ENCODE assay signal across 1 cellular context in genomic region chr1:111082421-111083192, GRCh38.
TF ChIP-seq lines count a peak whose summit lies in the region.

No MANE protein-coding gene starts in this region.

TF ChIP-seq in GM12878, 131 proteins besides CTCF, POLR2A, EP300 and RAD21 (continues in another document):
- TF ChIP-seq, protein P1, sequence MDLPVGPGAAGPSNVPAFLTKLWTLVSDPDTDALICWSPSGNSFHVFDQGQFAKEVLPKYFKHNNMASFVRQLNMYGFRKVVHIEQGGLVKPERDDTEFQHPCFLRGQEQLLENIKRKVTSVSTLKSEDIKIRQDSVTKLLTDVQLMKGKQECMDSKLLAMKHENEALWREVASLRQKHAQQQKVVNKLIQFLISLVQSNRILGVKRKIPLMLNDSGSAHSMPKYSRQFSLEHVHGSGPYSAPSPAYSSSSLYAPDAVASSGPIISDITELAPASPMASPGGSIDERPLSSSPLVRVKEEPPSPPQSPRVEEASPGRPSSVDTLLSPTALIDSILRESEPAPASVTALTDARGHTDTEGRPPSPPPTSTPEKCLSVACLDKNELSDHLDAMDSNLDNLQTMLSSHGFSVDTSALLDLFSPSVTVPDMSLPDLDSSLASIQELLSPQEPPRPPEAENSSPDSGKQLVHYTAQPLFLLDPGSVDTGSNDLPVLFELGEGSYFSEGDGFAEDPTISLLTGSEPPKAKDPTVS (IDR thresholded peaks at IDR 0.05; ENCODE audit: low read depth, low read length) = no peak
- TF ChIP-seq RUNX3 (IDR thresholded peaks at IDR 0.05; ENCODE audit: low read length) (peak; percentile 49), RELA (IDR thresholded peaks at IDR 0.05; ENCODE audit: borderline replicate concordance, partially characterized antibody) (no peak), ZNF207 (IDR thresholded peaks at IDR 0.05; ENCODE audit: borderline replicate concordance) (no peak), STAT3 (IDR thresholded peaks at IDR 0.05; ENCODE audit: low read depth, low read length) (no peak), E2F8 (IDR thresholded peaks at IDR 0.05; ENCODE audit: low read depth, partially characterized antibody) (no peak), CHD1 (IDR thresholded peaks at IDR 0.05; ENCODE audit: low read depth, low read length) (no peak), SMC3 (IDR thresholded peaks at IDR 0.05; ENCODE audit: borderline replicate concordance, low read length) (0 out of 2 replicates have a peak, but pooled peaks have one; percentile 5), ZSCAN29 (IDR thresholded peaks at IDR 0.05) (no peak), SPI1 (IDR thresholded peaks at IDR 0.05; ENCODE audit: borderline replicate concordance, insufficient read depth, low read depth, low read length) (peak; percentile 73; the same call in 1 of the 2 replicates), PAX5 (IDR thresholded peaks at IDR 0.05; ENCODE audit: borderline replicate concordance, low read depth, low read length) (no peak), ZBTB4 (CRISPR knock-in tag; IDR thresholded peaks at IDR 0.05) (no peak), ATF3 (IDR thresholded peaks at IDR 0.05; ENCODE audit: borderline replicate concordance, extremely low read depth, low read depth, low read length) (no peak), CBFB (IDR thresholded peaks at IDR 0.05; ENCODE audit: low read depth) (no peak), SP1 (IDR thresholded peaks at IDR 0.05; ENCODE audit: low read depth, low read length) (no peak), TCF7 (IDR thresholded peaks at IDR 0.05; ENCODE audit: borderline replicate concordance) (no peak), BCL11A (IDR thresholded peaks at IDR 0.05; ENCODE audit: low read depth, low read length) (0 out of 2 replicates have a peak, but pooled peaks have one; percentile 31), NR2C1 (IDR thresholded peaks at IDR 0.05) (no peak), NFYA (IDR thresholded peaks at IDR 0.05; ENCODE audit: borderline replicate concordance, low read depth, low read length) (no peak), SUZ12 (IDR thresholded peaks at IDR 0.05; ENCODE audit: unreplicated experiment) (no peak), MTA2 (IDR thresholded peaks at IDR 0.05; ENCODE audit: low read depth) (peak; percentile 73), PAX8 (IDR thresholded peaks at IDR 0.05) (no peak), POLR2AphosphoS2 (IDR thresholded peaks at IDR 0.05; ENCODE audit: low read depth, low read length) (no peak), PML (IDR thresholded peaks at IDR 0.05; ENCODE audit: low read length) (no peak), NFXL1 (IDR thresholded peaks at IDR 0.05; ENCODE audit: borderline replicate concordance) (no peak), IKZF1 (conservative IDR thresholded peaks at IDR 0.05) (peak; percentile 56), CEBPB (IDR thresholded peaks at IDR 0.05; ENCODE audit: borderline replicate concordance in 1 of 2, low read depth in 2 of 2, low read length in 2 of 2) (no peak), NFIC (IDR thresholded peaks at IDR 0.05; ENCODE audit: low read depth, low read length) (no peak), YY1 (IDR thresholded peaks at IDR 0.05; ENCODE audit: low read depth, low read length) (no peak), ZNF592 (IDR thresholded peaks at IDR 0.05) (no peak), SKIL (IDR thresholded peaks at IDR 0.05; ENCODE audit: low read depth, poor library complexity, severe bottlenecking) (no peak)
- TF ChIP-seq, protein P2, sequence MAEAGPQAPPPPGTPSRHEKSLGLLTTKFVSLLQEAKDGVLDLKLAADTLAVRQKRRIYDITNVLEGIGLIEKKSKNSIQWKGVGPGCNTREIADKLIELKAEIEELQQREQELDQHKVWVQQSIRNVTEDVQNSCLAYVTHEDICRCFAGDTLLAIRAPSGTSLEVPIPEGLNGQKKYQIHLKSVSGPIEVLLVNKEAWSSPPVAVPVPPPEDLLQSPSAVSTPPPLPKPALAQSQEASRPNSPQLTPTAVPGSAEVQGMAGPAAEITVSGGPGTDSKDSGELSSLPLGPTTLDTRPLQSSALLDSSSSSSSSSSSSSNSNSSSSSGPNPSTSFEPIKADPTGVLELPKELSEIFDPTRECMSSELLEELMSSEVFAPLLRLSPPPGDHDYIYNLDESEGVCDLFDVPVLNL (IDR thresholded peaks at IDR 0.05; ENCODE audit: low read depth, low read length) = no peak
- TF ChIP-seq, protein P3, sequence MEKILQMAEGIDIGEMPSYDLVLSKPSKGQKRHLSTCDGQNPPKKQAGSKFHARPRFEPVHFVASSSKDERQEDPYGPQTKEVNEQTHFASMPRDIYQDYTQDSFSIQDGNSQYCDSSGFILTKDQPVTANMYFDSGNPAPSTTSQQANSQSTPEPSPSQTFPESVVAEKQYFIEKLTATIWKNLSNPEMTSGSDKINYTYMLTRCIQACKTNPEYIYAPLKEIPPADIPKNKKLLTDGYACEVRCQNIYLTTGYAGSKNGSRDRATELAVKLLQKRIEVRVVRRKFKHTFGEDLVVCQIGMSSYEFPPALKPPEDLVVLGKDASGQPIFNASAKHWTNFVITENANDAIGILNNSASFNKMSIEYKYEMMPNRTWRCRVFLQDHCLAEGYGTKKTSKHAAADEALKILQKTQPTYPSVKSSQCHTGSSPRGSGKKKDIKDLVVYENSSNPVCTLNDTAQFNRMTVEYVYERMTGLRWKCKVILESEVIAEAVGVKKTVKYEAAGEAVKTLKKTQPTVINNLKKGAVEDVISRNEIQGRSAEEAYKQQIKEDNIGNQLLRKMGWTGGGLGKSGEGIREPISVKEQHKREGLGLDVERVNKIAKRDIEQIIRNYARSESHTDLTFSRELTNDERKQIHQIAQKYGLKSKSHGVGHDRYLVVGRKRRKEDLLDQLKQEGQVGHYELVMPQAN (conservative IDR thresholded peaks at IDR 0.05) = no peak
- TF ChIP-seq, protein P4, sequence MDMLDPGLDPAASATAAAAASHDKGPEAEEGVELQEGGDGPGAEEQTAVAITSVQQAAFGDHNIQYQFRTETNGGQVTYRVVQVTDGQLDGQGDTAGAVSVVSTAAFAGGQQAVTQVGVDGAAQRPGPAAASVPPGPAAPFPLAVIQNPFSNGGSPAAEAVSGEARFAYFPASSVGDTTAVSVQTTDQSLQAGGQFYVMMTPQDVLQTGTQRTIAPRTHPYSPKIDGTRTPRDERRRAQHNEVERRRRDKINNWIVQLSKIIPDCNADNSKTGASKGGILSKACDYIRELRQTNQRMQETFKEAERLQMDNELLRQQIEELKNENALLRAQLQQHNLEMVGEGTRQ (IDR thresholded peaks at IDR 0.05; ENCODE audit: borderline replicate concordance, low read depth, low read length) = no peak
- TF ChIP-seq, protein P5, sequence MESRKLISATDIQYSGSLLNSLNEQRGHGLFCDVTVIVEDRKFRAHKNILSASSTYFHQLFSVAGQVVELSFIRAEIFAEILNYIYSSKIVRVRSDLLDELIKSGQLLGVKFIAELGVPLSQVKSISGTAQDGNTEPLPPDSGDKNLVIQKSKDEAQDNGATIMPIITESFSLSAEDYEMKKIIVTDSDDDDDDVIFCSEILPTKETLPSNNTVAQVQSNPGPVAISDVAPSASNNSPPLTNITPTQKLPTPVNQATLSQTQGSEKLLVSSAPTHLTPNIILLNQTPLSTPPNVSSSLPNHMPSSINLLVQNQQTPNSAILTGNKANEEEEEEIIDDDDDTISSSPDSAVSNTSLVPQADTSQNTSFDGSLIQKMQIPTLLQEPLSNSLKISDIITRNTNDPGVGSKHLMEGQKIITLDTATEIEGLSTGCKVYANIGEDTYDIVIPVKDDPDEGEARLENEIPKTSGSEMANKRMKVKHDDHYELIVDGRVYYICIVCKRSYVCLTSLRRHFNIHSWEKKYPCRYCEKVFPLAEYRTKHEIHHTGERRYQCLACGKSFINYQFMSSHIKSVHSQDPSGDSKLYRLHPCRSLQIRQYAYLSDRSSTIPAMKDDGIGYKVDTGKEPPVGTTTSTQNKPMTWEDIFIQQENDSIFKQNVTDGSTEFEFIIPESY (IDR thresholded peaks at IDR 0.05) = no peak
- TF ChIP-seq, protein P6, sequence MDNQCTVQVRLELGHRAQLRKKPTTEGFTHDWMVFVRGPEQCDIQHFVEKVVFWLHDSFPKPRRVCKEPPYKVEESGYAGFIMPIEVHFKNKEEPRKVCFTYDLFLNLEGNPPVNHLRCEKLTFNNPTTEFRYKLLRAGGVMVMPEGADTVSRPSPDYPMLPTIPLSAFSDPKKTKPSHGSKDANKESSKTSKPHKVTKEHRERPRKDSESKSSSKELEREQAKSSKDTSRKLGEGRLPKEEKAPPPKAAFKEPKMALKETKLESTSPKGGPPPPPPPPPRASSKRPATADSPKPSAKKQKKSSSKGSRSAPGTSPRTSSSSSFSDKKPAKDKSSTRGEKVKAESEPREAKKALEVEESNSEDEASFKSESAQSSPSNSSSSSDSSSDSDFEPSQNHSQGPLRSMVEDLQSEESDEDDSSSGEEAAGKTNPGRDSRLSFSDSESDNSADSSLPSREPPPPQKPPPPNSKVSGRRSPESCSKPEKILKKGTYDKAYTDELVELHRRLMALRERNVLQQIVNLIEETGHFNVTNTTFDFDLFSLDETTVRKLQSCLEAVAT (IDR thresholded peaks at IDR 0.05) = no peak
